Comparison of ENCODE assay signal across 2 cellular contexts in the genomic region with DNA sequence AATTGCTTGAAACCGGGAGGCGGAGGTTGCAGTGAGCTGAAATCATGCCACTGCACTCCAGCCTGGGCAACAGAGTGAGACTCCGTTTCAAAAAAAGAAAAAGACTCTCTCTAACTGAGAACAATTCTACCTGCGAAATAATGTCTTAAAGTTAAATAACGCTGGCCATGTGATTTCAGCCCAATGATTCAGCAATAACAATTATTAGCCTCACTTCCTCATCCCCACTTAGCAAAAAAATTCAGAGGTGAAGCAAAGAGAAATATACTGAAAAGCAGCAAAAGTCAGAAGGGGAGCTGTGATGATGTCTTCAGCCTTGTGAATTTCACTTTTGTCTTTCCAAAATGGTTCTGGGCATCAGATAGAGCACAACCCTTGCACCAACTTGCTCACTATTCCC.
TF ChIP-seq lines count a peak whose summit lies in the region.

No MANE protein-coding gene starts in this region.

TF ChIP-seq in SK-N-SH, 30 proteins besides CTCF, POLR2A, EP300 and RAD21 (continued from another document):
- TF ChIP-seq FOXJ3 (CRISPR knock-in tag; IDR thresholded peaks at IDR 0.05) (no peak), CHD2 (IDR thresholded peaks at IDR 0.05; ENCODE audit: low read length, partially characterized antibody) (no peak), GABPA (IDR thresholded peaks at IDR 0.05; ENCODE audit: low read depth) (no peak)
- TF ChIP-seq, protein P1, sequence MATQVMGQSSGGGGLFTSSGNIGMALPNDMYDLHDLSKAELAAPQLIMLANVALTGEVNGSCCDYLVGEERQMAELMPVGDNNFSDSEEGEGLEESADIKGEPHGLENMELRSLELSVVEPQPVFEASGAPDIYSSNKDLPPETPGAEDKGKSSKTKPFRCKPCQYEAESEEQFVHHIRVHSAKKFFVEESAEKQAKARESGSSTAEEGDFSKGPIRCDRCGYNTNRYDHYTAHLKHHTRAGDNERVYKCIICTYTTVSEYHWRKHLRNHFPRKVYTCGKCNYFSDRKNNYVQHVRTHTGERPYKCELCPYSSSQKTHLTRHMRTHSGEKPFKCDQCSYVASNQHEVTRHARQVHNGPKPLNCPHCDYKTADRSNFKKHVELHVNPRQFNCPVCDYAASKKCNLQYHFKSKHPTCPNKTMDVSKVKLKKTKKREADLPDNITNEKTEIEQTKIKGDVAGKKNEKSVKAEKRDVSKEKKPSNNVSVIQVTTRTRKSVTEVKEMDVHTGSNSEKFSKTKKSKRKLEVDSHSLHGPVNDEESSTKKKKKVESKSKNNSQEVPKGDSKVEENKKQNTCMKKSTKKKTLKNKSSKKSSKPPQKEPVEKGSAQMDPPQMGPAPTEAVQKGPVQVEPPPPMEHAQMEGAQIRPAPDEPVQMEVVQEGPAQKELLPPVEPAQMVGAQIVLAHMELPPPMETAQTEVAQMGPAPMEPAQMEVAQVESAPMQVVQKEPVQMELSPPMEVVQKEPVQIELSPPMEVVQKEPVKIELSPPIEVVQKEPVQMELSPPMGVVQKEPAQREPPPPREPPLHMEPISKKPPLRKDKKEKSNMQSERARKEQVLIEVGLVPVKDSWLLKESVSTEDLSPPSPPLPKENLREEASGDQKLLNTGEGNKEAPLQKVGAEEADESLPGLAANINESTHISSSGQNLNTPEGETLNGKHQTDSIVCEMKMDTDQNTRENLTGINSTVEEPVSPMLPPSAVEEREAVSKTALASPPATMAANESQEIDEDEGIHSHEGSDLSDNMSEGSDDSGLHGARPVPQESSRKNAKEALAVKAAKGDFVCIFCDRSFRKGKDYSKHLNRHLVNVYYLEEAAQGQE (IDR thresholded peaks at IDR 0.05; ENCODE audit: low read depth, low read length) = no peak
- TF ChIP-seq, protein P2, sequence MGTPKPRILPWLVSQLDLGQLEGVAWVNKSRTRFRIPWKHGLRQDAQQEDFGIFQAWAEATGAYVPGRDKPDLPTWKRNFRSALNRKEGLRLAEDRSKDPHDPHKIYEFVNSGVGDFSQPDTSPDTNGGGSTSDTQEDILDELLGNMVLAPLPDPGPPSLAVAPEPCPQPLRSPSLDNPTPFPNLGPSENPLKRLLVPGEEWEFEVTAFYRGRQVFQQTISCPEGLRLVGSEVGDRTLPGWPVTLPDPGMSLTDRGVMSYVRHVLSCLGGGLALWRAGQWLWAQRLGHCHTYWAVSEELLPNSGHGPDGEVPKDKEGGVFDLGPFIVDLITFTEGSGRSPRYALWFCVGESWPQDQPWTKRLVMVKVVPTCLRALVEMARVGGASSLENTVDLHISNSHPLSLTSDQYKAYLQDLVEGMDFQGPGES (IDR thresholded peaks at IDR 0.05; ENCODE audit: low read depth, low read length) = no peak

TF ChIP-seq in SK-N-SH treated with all-trans-retinoic acid at 6 μM for 48 hours, 23 proteins besides CTCF, POLR2A, EP300 and RAD21 (continued from another document):
- TF ChIP-seq, protein P3, sequence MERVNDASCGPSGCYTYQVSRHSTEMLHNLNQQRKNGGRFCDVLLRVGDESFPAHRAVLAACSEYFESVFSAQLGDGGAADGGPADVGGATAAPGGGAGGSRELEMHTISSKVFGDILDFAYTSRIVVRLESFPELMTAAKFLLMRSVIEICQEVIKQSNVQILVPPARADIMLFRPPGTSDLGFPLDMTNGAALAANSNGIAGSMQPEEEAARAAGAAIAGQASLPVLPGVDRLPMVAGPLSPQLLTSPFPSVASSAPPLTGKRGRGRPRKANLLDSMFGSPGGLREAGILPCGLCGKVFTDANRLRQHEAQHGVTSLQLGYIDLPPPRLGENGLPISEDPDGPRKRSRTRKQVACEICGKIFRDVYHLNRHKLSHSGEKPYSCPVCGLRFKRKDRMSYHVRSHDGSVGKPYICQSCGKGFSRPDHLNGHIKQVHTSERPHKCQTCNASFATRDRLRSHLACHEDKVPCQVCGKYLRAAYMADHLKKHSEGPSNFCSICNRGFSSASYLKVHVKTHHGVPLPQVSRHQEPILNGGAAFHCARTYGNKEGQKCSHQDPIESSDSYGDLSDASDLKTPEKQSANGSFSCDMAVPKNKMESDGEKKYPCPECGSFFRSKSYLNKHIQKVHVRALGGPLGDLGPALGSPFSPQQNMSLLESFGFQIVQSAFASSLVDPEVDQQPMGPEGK (CRISPR knock-in tag; IDR thresholded peaks at IDR 0.05; ENCODE audit: borderline replicate concordance) = no peak
- TF ChIP-seq PPARA (CRISPR knock-in tag; IDR thresholded peaks at IDR 0.05; ENCODE audit: borderline replicate concordance) = no peak
- TF ChIP-seq, protein P4, sequence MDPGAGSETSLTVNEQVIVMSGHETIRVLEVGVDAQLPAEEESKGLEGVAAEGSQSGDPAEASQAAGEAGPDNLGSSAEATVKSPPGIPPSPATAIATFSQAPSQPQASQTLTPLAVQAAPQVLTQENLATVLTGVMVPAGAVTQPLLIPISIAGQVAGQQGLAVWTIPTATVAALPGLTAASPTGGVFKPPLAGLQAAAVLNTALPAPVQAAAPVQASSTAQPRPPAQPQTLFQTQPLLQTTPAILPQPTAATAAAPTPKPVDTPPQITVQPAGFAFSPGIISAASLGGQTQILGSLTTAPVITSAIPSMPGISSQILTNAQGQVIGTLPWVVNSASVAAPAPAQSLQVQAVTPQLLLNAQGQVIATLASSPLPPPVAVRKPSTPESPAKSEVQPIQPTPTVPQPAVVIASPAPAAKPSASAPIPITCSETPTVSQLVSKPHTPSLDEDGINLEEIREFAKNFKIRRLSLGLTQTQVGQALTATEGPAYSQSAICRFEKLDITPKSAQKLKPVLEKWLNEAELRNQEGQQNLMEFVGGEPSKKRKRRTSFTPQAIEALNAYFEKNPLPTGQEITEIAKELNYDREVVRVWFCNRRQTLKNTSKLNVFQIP (CRISPR knock-in tag; IDR thresholded peaks at IDR 0.05; ENCODE audit: borderline replicate concordance, low read depth) = no peak
- TF ChIP-seq, protein P5, sequence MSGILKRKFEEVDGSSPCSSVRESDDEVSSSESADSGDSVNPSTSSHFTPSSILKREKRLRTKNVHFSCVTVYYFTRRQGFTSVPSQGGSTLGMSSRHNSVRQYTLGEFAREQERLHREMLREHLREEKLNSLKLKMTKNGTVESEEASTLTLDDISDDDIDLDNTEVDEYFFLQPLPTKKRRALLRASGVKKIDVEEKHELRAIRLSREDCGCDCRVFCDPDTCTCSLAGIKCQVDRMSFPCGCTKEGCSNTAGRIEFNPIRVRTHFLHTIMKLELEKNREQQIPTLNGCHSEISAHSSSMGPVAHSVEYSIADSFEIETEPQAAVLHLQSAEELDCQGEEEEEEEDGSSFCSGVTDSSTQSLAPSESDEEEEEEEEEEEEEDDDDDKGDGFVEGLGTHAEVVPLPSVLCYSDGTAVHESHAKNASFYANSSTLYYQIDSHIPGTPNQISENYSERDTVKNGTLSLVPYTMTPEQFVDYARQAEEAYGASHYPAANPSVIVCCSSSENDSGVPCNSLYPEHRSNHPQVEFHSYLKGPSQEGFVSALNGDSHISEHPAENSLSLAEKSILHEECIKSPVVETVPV (CRISPR knock-in tag; IDR thresholded peaks at IDR 0.05) = no peak
- no peak for TF ChIP-seq SNAI2 (CRISPR knock-in tag; IDR thresholded peaks at IDR 0.05)
- no peak for TF ChIP-seq TCF4 (CRISPR knock-in tag; IDR thresholded peaks at IDR 0.05; ENCODE audit: borderline replicate concordance)
